23 cellular contexts compared by ENCODE assay signal in genomic region chr4:129600898-129601297, GRCh38.
DNase-seq lines count a peak whose midpoint lies in the region; ATAC-seq and TF ChIP-seq lines count a peak whose summit lies in the region.
"Had no signal": no experiment of that assay in that cellular context is flagged by ENCODE, and none has a peak within 500 bp of the region (broad histone marks: within the 10 kb centered on the region; RNA-seq: fewer than 3 reads in every experiment).

No MANE protein-coding gene starts in this region.

- H3K4me1 ChIP-seq in DND-41 (ENCODE audit: insufficient read depth, low read length) (peaks cover 21% of the 10 kb centered on the region), neural progenitor cell (no peaks in the 10 kb centered on the region), heart right ventricle (no peaks in the 10 kb centered on the region)
- H3K4me1 ChIP-seq: BE2C, BLaER1 had no signal

- TF ChIP-seq POLR2A in NB4 (IDR thresholded peaks at IDR 0.05; ENCODE audit: extremely low read depth, insufficient read length), result no peak

- no peak overlapping the region for H3K4me3 ChIP-seq in DND-41 (ENCODE audit: low read depth in 1 of 2, low read length in 2 of 2)
- H3K4me3 ChIP-seq in NB4 (ENCODE audit: low read depth, low read length), result no peak overlapping the region
- no peak overlapping the region for H3K4me3 ChIP-seq in neural progenitor cell
- no peak overlapping the region for H3K4me3 ChIP-seq in heart right ventricle
- H3K4me3 ChIP-seq: BLaER1 had no signal

- ATAC-seq in DND-41 (ENCODE audit: insufficient read depth, low read depth) (peak; percentile 24; the same call in 1 of the 3 replicates), heart right ventricle (no peak)

- H3K36me3 Mint-ChIP-seq in glutamatergic neuron (ENCODE audit: unreplicated experiment), result no peaks in the 10 kb centered on the region
- H3K36me3 Mint-ChIP-seq in neural progenitor cell, result no peaks in the 10 kb centered on the region
- H3K36me3 Mint-ChIP-seq: CD14-positive monocyte; CD4-positive, alpha-beta memory T cell; CD4-positive, CD25-positive, alpha-beta regulatory T cell had no signal

- peaks cover 1% of the 10 kb centered on the region for H3K27me3 Mint-ChIP-seq in glutamatergic neuron (ENCODE audit: unreplicated experiment)
- no peaks in the 10 kb centered on the region for H3K27me3 Mint-ChIP-seq in neural progenitor cell (ENCODE audit: insufficient read depth, low read depth)
- H3K27me3 Mint-ChIP-seq: CD4-positive, alpha-beta memory T cell; CD4-positive, CD25-positive, alpha-beta regulatory T cell; CD8-positive, alpha-beta memory T cell had no signal

- H4K20me1 ChIP-seq in DND-41 (ENCODE audit: insufficient read depth, low read length) (no peaks in the 10 kb centered on the region), neural progenitor cell (ENCODE audit: low read depth) (no peaks in the 10 kb centered on the region)
- H4K20me1 ChIP-seq: BLaER1 had no signal

- intact Hi-C loops in heart right ventricle (cut with DNase I), result no loop called here

- TF ChIP-seq CTCF in DND-41 (IDR thresholded peaks at IDR 0.05; ENCODE audit: borderline replicate concordance, extremely low read depth, low read length, poor library complexity, severe bottlenecking), result no peak
- TF ChIP-seq CTCF in NB4 (IDR thresholded peaks at IDR 0.05; ENCODE audit: low read depth, low read length), result no peak
- no peak for TF ChIP-seq CTCF in glutamatergic neuron (IDR thresholded peaks at IDR 0.05; ENCODE audit: partially characterized antibody, unreplicated experiment)
- TF ChIP-seq CTCF in neural progenitor cell (IDR thresholded peaks at IDR 0.05), result no peak
- TF ChIP-seq CTCF in heart right ventricle (IDR thresholded peaks at IDR 0.05), result no peak

- H3K36me3 ChIP-seq in DND-41 (ENCODE audit: insufficient read depth, low read length), result no peaks in the 10 kb centered on the region
- H3K36me3 ChIP-seq in neural progenitor cell, result no peaks in the 10 kb centered on the region
- no peaks in the 10 kb centered on the region for H3K36me3 ChIP-seq in heart right ventricle
- H3K36me3 ChIP-seq: BE2C, BLaER1 had no signal

- DNase-seq in DND-41, result no peak
- DNase-seq in NB4 (ENCODE audit: low read depth), result peak; percentile 56
- DNase-seq in glutamatergic neuron, result peak; percentile 22
- no peak for DNase-seq in neural progenitor cell (ENCODE audit: low spot score)
- DNase-seq in stimulated activated CD8-positive, alpha-beta memory T cell treated with anti-CD3 and anti-CD28 coated beads, Interleukin-4, amount 100 ng/mL, for 48 hours, result no peak
- no peak for DNase-seq in heart right ventricle
- no peak for DNase-seq in activated CD8-positive, alpha-beta memory T cell treated with anti-CD3 and anti-CD28 coated beads for 24 hours
- DNase-seq in superior temporal gyrus (ENCODE audit: extremely low spot score), result no peak
- DNase-seq: 8988T; ACHN; BE2C; C1 segment of cervical spinal cord; CD4-positive, alpha-beta memory T cell; CD4-positive, CD25-positive, alpha-beta regulatory T cell; CD8-positive, alpha-beta memory T cell; COR-L47; DMS 273 treated with DMSO at 0.1 percent for 48 hours; DMS153; DMS53; DMS79; GF-D8 had no signal

- no peak overlapping the region for H3K4me3 Mint-ChIP-seq in glutamatergic neuron (ENCODE audit: unreplicated experiment)
- H3K4me3 Mint-ChIP-seq in neural progenitor cell, result no peak overlapping the region
- H3K4me3 Mint-ChIP-seq: CD14-positive monocyte; CD4-positive, alpha-beta memory T cell; CD4-positive, CD25-positive, alpha-beta regulatory T cell; CD8-positive, alpha-beta memory T cell had no signal

- H3K9me3 ChIP-seq in DND-41 (ENCODE audit: insufficient read depth, low read length, severe bottlenecking) (no peaks in the 10 kb centered on the region), neural progenitor cell (ENCODE audit: low read depth) (no peaks in the 10 kb centered on the region), heart right ventricle (no peaks in the 10 kb centered on the region)
- H3K9me3 ChIP-seq: BE2C, BLaER1 had no signal

- H2AFZ ChIP-seq in DND-41 (ENCODE audit: low read depth, low read length) (0 out of 2 replicates have a peak overlapping the region, but pooled peaks have one; percentile 7), neural progenitor cell (replicated peaks) (peak overlapping the region; percentile 43)

- H3K4me2 ChIP-seq in DND-41 (ENCODE audit: insufficient read depth, low read length) (no peak overlapping the region), neural progenitor cell (no peak overlapping the region)
- H3K4me2 ChIP-seq: BLaER1 had no signal

- no peaks in the 10 kb centered on the region for H3K27me3 ChIP-seq in DND-41 (ENCODE audit: insufficient read depth, low read length, poor library complexity)
- H3K27me3 ChIP-seq in neural progenitor cell, result no peaks in the 10 kb centered on the region
- no peaks in the 10 kb centered on the region for H3K27me3 ChIP-seq in heart right ventricle
- H3K27me3 ChIP-seq: BE2C, BLaER1 had no signal

- WGBS in heart right ventricle, 2 donors, result 78% methylated on average over 5 of the region's 5 CpGs

- H3K4me1 Mint-ChIP-seq in glutamatergic neuron (ENCODE audit: low read depth, unreplicated experiment) (peaks cover 3% of the 10 kb centered on the region), neural progenitor cell (no peaks in the 10 kb centered on the region)
- H3K4me1 Mint-ChIP-seq: CD4-positive, alpha-beta memory T cell; CD4-positive, CD25-positive, alpha-beta regulatory T cell; CD8-positive, alpha-beta memory T cell had no signal

- H3K27ac Mint-ChIP-seq in glutamatergic neuron (ENCODE audit: unreplicated experiment), result no peak overlapping the region
- H3K27ac Mint-ChIP-seq in neural progenitor cell, result no peak overlapping the region
- H3K27ac Mint-ChIP-seq: CD14-positive monocyte; CD4-positive, alpha-beta memory T cell; CD4-positive, CD25-positive, alpha-beta regulatory T cell; CD8-positive, alpha-beta memory T cell had no signal

- H3K9ac ChIP-seq in DND-41 (ENCODE audit: low read depth, low read length), result no peak overlapping the region
- no peak overlapping the region for H3K9ac ChIP-seq in neural progenitor cell
- H3K9ac ChIP-seq: BLaER1 had no signal

- no peaks in the 10 kb centered on the region for H3K9me3 Mint-ChIP-seq in glutamatergic neuron (ENCODE audit: unreplicated experiment)
- H3K9me3 Mint-ChIP-seq in neural progenitor cell, result no peaks in the 10 kb centered on the region
- H3K9me3 Mint-ChIP-seq: CD4-positive, CD25-positive, alpha-beta regulatory T cell; CD8-positive, alpha-beta memory T cell had no signal

- no peaks in the 10 kb centered on the region for H3K79me2 ChIP-seq in DND-41 (ENCODE audit: insufficient read depth, low read length)
- H3K79me2 ChIP-seq in neural progenitor cell (ENCODE audit: low read depth), result no peaks in the 10 kb centered on the region

- H3K27ac ChIP-seq in DND-41 (ENCODE audit: low read length) (no peak overlapping the region), neural progenitor cell (no peak overlapping the region), heart right ventricle (no peak overlapping the region)
- H3K27ac ChIP-seq: BLaER1 had no signal

- H3F3A ChIP-seq in neural progenitor cell (ENCODE audit: low read depth), result no peaks in the 10 kb centered on the region

Comparison
In these comparisons a context has a peak if more than half of its experiments do, and no peak if none do; other contexts are left out.
1. DNase-seq: peak in NB4 (single experiment) and glutamatergic neuron (single experiment); none in DND-41 (single experiment), neural progenitor cell (single experiment), stimulated activated CD8-positive, alpha-beta memory T cell treated with anti-CD3 and anti-CD28 coated beads, Interleukin-4, amount 100 ng/mL, for 48 hours (single experiment), heart right ventricle (0 of 2), activated CD8-positive, alpha-beta memory T cell treated with anti-CD3 and anti-CD28 coated beads for 24 hours (single experiment) and superior temporal gyrus (single experiment).